Comparison of ENCODE assay signal across 16 cellular contexts in the genomic region with DNA sequence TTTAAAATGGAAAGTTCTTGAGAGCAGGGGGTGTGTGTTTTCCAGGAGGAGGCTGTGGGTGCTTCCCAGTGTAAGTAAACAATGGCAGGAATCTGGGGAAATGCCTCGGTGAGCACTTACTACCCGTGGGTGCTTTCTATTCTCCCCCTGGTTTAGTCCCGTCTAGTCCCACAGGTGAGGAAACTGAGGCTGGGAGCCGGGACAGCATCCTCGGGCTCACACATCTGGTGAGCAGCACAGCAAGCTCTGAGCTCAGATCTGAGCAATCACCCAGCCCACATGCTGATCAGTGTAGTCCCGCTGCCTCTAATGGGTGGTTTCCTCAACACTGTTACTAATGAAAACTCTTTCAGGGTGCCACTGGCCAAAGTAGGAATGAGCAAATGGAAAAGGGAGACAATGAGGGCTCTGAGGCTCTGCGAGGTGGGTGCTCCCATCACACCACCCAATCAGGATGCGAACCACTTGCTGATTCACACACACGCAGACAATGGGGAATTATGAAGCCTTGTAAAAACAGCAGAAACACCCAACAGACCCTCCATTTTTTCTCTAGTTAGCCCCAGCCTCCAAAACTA.
DNase-seq lines count a peak whose midpoint lies in the region; ATAC-seq and TF ChIP-seq lines count a peak whose summit lies in the region.
"Had no signal": no experiment of that assay in that cellular context is flagged by ENCODE, and none has a peak within 500 bp of the region (broad histone marks: within the 10 kb centered on the region; RNA-seq: fewer than 3 reads in every experiment).

No MANE protein-coding gene starts in this region.

- WGBS in right cardiac atrium = 73% methylated on average over 9 of the region's 9 CpGs

- TF ChIP-seq CTCF in right atrium auricular region (IDR thresholded peaks at IDR 0.05) = no peak

- H3K27ac ChIP-seq in right cardiac atrium (ENCODE audit: low read length) = peak overlapping the region; percentile 34
- H3K27ac ChIP-seq in right atrium auricular region = no peak overlapping the region
- peak overlapping the region; percentile 98 for H3K27ac ChIP-seq in cingulate gyrus (ENCODE audit: low read depth, low read length)
- H3K27ac ChIP-seq: upper lobe of left lung had no signal

- ATAC-seq in right cardiac atrium = peak; percentile 20 to 72
- ATAC-seq in GM18907 (IDR thresholded peaks at IDR 0.05; ENCODE audit: unreplicated experiment) = no peak
- ATAC-seq in HG02642 (IDR thresholded peaks at IDR 0.05; ENCODE audit: poor library complexity, unreplicated experiment) = no peak
- ATAC-seq in GM18511 (IDR thresholded peaks at IDR 0.05; ENCODE audit: unreplicated experiment) = no peak

- peaks cover 5% of the 10 kb centered on the region for H3K4me1 ChIP-seq in right cardiac atrium (ENCODE audit: control insufficient read depth, insufficient read depth, low read length)
- no peaks in the 10 kb centered on the region for H3K4me1 ChIP-seq in right atrium auricular region
- H3K4me1 ChIP-seq: upper lobe of left lung had no signal

- no peaks in the 10 kb centered on the region for H3K27me3 ChIP-seq in right cardiac atrium (ENCODE audit: control insufficient read depth, insufficient read depth)
- H3K27me3 ChIP-seq in right atrium auricular region = no peaks in the 10 kb centered on the region
- H3K27me3 ChIP-seq: MG63, upper lobe of left lung had no signal

- H3K4me3 ChIP-seq in right cardiac atrium (ENCODE audit: low read length) (no peak overlapping the region), right atrium auricular region (no peak overlapping the region)
- H3K4me3 ChIP-seq: MG63, upper lobe of left lung had no signal

- intact Hi-C loops in right cardiac atrium (cut with DNase I) = no loop called here

- no peak for DNase-seq in right cardiac atrium
- DNase-seq in right atrium auricular region (ENCODE audit: low spot score) = no peak
- DNase-seq in medulla oblongata (ENCODE audit: extremely low spot score) = peak; percentile 81
- DNase-seq in ecto neural progenitor cell (ENCODE audit: low spot score) = no peak
- DNase-seq: activated CD4-positive, alpha-beta T cell treated with anti-CD3 and anti-CD28 coated beads for 1 hour; activated naive CD4-positive, alpha-beta T cell; glutamatergic neuron; MG63; NCI-H2029; RPMI8226; stimulated activated CD4-positive, alpha-beta T cell treated with anti-CD3 and anti-CD28 coated beads, Interleukin-2, amount 100 ng/mL, for 48 hours; upper lobe of left lung had no signal

- no peaks in the 10 kb centered on the region for H3K36me3 ChIP-seq in right atrium auricular region

- H3K9me3 ChIP-seq in right cardiac atrium (ENCODE audit: control insufficient read depth, low read length) (no peaks in the 10 kb centered on the region), right atrium auricular region (no peaks in the 10 kb centered on the region)
- H3K9me3 ChIP-seq: MG63, upper lobe of left lung had no signal

Comparison
In these comparisons a context has a peak if more than half of its experiments do, and no peak if none do; other contexts are left out.
1. H3K27ac ChIP-seq: peak in right cardiac atrium (single experiment) and cingulate gyrus (single experiment); none in right atrium auricular region (0 of 2).
2. ATAC-seq: peak in right cardiac atrium (2 of 2); none in GM18907 (single experiment), HG02642 (single experiment) and GM18511 (single experiment).